ENCODE assay signal across 18 cellular contexts in genomic region chr2:214542866-214543265, GRCh38.
A peak's percentile ranks its signal among the peaks of the same experiment; 100 is the strongest.
DNase-seq lines count a peak whose midpoint lies in the region; FAIRE-seq and TF ChIP-seq lines count a peak whose summit lies in the region.
"Had no signal": no experiment of that assay in that cellular context is flagged by ENCODE, and none has a peak within 500 bp of the region (broad histone marks: within the 10 kb centered on the region; RNA-seq: fewer than 3 reads in every experiment).

No MANE protein-coding gene starts in this region.

- no peak overlapping the region for H3K4me3 ChIP-seq in bronchial epithelial cell (ENCODE audit: low read depth, low read length)
- no peak overlapping the region for H3K4me3 ChIP-seq in mesenchymal stem cell (ENCODE audit: insufficient read depth in 1 of 2, low read depth in 1 of 2, low read length in 2 of 2)
- H3K4me3 ChIP-seq: cardiac muscle cell, HAP-1, lower lobe of right lung, upper lobe of right lung had no signal

- H3K27me3 ChIP-seq in bronchial epithelial cell (ENCODE audit: control insufficient read depth, insufficient read depth, low read length) = no peaks in the 10 kb centered on the region
- peaks cover 0 to 3% of the 10 kb centered on the region in 2 experiments for H3K27me3 ChIP-seq in mesenchymal stem cell (ENCODE audit: control insufficient read depth in 1 of 2, insufficient read depth in 1 of 2, low read length in 2 of 2)
- H3K27me3 ChIP-seq: cardiac muscle cell, upper lobe of right lung had no signal

- DNase-seq in AG08395 (ENCODE audit: low spot score) (peak; percentile 45), HT1080 (ENCODE audit: low read depth) (peak; percentile 58), bronchial epithelial cell (ENCODE audit: low read depth) (peak; percentile 74), mesenchymal stem cell (peak; percentile 24), GM13976 (ENCODE audit: low spot score) (no peak), AML-193 (lab: John Stamatoyannopoulos, UW) (no peak)
- DNase-seq in stimulated activated CD4-positive, alpha-beta T cell treated with anti-CD3 and anti-CD28 coated beads, Interleukin-4, amount 100 ng/mL, for 4 hours = no peak
- no peak for DNase-seq in effector CD4-positive, alpha-beta T cell
- DNase-seq: activated CD4-positive, alpha-beta T cell treated with anti-CD3 and anti-CD28 coated beads for 36 hours; activated naive CD4-positive, alpha-beta T cell treated with anti-CD3 and anti-CD28 coated beads, Interleukin-2, amount 10 ng/mL, durations not matched to agents 7 days and 5 days; activated T-cell treated with anti-CD3 and anti-CD28 coated beads for 4 hours; lower lobe of right lung; MV-4-11; naive B cell; stimulated activated CD4-positive, alpha-beta T cell treated with anti-CD3 and anti-CD28 coated beads, Interleukin-15, amount 100 ng/mL, for 24 hours; upper lobe of right lung had no signal

- no peak overlapping the region for H3K4me2 ChIP-seq in mesenchymal stem cell (ENCODE audit: low read length, poor library complexity, severe bottlenecking)

- FAIRE-seq in bronchial epithelial cell (lab: Jason Lieb, UNC) = no peak

- H3K4ac ChIP-seq in mesenchymal stem cell (ENCODE audit: low read depth in 1 of 2, low read length in 2 of 2) = no peak overlapping the region

- H3K4me1 ChIP-seq in mesenchymal stem cell (ENCODE audit: control insufficient read depth, insufficient read depth, low read depth, low read length) = peaks cover 4% of the 10 kb centered on the region
- H3K4me1 ChIP-seq: HAP-1, lower lobe of right lung, upper lobe of right lung had no signal

- no peak overlapping the region for H3K18ac ChIP-seq in mesenchymal stem cell (ENCODE audit: low read depth in 1 of 2, low read length in 2 of 2)

- in situ Hi-C loops in GM13976 (cut with MboI; ENCODE audit: low sequenced_read_pairs, unreplicated experiment) = no loop called here

- no peak overlapping the region for H2AK5ac ChIP-seq in mesenchymal stem cell (ENCODE audit: low read length, severe bottlenecking)

- H3K9ac ChIP-seq in mesenchymal stem cell (ENCODE audit: low read length) = no peak overlapping the region

- H2BK15ac ChIP-seq in mesenchymal stem cell (ENCODE audit: low read depth, poor library complexity, severe bottlenecking) = no peak overlapping the region

- WGBS in mesenchymal stem cell = no CpG with 5 or more reads among the region's 1 CpG

- TF ChIP-seq CTCF in bronchial epithelial cell (IDR thresholded peaks at IDR 0.05; ENCODE audit: insufficient read depth, low read length, severe bottlenecking) (no peak), GM13976 (IDR thresholded peaks at IDR 0.05; ENCODE audit: borderline replicate concordance, control extremely low read depth, extremely low read depth, insufficient read depth, missing control alignments) (no peak)

- H2AFZ ChIP-seq in mesenchymal stem cell (ENCODE audit: low read depth, low read length) = no peak overlapping the region

- H4K8ac ChIP-seq in mesenchymal stem cell (ENCODE audit: low read length) = no peak overlapping the region

- H3K27ac ChIP-seq in mesenchymal stem cell (ENCODE audit: low read length, poor library complexity, severe bottlenecking) = no peak overlapping the region
- H3K27ac ChIP-seq: cardiac muscle cell, lower lobe of right lung, upper lobe of right lung had no signal

- H2BK5ac ChIP-seq in mesenchymal stem cell (ENCODE audit: low read depth, low read length, poor library complexity, severe bottlenecking) = no peak overlapping the region

- H3K36me3 ChIP-seq in bronchial epithelial cell (ENCODE audit: control insufficient read depth, insufficient read depth, low read length) (no peaks in the 10 kb centered on the region), mesenchymal stem cell (ENCODE audit: control insufficient read depth in 1 of 2, insufficient read depth in 2 of 2, low read depth in 1 of 2, low read length in 2 of 2) (no peaks in the 10 kb centered on the region)
- H3K36me3 ChIP-seq: cardiac muscle cell, HAP-1, lower lobe of right lung, upper lobe of right lung had no signal

- no peaks in the 10 kb centered on the region for H3K9me3 ChIP-seq in mesenchymal stem cell (ENCODE audit: control insufficient read depth, low read length)
- H3K9me3 ChIP-seq: HAP-1, lower lobe of right lung, upper lobe of right lung had no signal

- H3K14ac ChIP-seq in mesenchymal stem cell (ENCODE audit: low read length in 2 of 2) = no peak overlapping the region

- H3K23ac ChIP-seq in mesenchymal stem cell (ENCODE audit: low read length in 2 of 2) = no peak overlapping the region

- H2BK120ac ChIP-seq in mesenchymal stem cell (ENCODE audit: low read depth, low read length) = no peak overlapping the region

- H4K91ac ChIP-seq in mesenchymal stem cell (ENCODE audit: low read length) = no peak overlapping the region

- no peaks in the 10 kb centered on the region for H3K79me1 ChIP-seq in mesenchymal stem cell (replicated peaks; ENCODE audit: low read length, poor library complexity, severe bottlenecking)

- no peak overlapping the region for H2BK12ac ChIP-seq in mesenchymal stem cell (ENCODE audit: low read length in 2 of 2)

Comparison
In these comparisons a context has a peak if more than half of its experiments do, and no peak if none do; other contexts are left out.
1. DNase-seq: peak in AG08395 (single experiment), HT1080 (single experiment), bronchial epithelial cell (single experiment) and mesenchymal stem cell (single experiment); none in stimulated activated CD4-positive, alpha-beta T cell treated with anti-CD3 and anti-CD28 coated beads, Interleukin-4, amount 100 ng/mL, for 4 hours (0 of 2), effector CD4-positive, alpha-beta T cell (single experiment), GM13976 (single experiment) and AML-193 (0 of 2).